In the genomic region with DNA sequence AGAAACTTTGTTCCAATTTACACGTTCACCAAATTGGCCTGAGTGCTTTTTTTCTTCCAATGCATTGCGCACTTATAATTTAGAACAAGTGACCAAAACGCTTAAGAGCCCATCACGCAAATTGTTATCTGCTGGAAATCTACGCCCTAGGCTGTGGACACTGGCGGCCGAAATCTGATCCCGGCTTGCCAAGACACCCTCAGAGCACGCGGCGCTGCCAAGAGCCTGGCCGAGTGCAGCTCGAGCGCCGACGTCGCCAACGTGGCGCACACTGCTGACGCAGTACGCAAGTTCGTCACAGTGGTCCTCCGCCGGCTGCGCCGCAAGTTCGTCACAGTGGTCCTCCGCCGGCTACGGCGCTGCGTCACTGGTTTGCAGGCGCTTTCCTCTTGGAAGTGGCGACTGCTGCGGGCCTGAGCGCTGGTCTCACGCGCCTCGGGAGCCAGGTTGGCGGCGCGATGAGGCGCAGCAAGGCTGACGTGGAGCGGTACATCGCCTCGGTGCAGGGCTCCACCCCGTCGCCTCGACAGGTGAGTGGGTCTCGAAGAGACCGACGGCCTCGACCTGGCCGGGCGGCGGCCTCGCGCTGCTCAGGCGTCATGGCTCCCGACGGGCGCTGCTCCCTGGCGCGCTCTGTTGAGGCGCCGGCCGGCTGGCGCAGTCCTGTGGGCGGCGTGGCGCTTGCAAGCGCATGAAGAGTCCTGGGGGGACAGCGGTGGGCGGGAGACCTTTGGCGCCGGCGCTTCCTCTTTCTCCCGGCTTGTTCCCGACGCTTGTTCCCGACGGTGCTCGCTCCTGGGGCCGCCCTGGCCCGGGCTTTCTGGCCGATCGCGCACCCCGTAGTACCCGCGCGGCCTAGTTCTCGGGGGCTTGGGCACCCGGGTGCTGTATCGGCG, we compare ENCODE assay signal across 1 cellular context.
TF ChIP-seq lines count a peak whose summit lies in the region.

A gene (plus strand): TSS at position 334 of the 896 bp plus-strand sequence. CDS start 125 bp downstream, at position 459.

TF ChIP-seq in K562, 482 proteins besides CTCF, POLR2A, EP300 and RAD21 (continued from another document and continues in another):
- TF ChIP-seq, protein P1, sequence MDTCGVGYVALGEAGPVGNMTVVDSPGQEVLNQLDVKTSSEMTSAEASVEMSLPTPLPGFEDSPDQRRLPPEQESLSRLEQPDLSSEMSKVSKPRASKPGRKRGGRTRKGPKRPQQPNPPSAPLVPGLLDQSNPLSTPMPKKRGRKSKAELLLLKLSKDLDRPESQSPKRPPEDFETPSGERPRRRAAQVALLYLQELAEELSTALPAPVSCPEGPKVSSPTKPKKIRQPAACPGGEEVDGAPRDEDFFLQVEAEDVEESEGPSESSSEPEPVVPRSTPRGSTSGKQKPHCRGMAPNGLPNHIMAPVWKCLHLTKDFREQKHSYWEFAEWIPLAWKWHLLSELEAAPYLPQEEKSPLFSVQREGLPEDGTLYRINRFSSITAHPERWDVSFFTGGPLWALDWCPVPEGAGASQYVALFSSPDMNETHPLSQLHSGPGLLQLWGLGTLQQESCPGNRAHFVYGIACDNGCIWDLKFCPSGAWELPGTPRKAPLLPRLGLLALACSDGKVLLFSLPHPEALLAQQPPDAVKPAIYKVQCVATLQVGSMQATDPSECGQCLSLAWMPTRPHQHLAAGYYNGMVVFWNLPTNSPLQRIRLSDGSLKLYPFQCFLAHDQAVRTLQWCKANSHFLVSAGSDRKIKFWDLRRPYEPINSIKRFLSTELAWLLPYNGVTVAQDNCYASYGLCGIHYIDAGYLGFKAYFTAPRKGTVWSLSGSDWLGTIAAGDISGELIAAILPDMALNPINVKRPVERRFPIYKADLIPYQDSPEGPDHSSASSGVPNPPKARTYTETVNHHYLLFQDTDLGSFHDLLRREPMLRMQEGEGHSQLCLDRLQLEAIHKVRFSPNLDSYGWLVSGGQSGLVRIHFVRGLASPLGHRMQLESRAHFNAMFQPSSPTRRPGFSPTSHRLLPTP (IDR thresholded peaks at IDR 0.05; ENCODE audit: borderline replicate concordance, extremely low read depth, insufficient read length): no peak
- TF ChIP-seq GATAD2B (IDR thresholded peaks at IDR 0.05; ENCODE audit: borderline replicate concordance) (no peak), PHF21A (IDR thresholded peaks at IDR 0.05; ENCODE audit: borderline replicate concordance, low read depth) (no peak), KDM5B (IDR thresholded peaks at IDR 0.05; ENCODE audit: insufficient replicate concordance, low read depth, low read length) (peak; percentile 94), TEAD4 (IDR thresholded peaks at IDR 0.05; ENCODE audit: low read length) (no peak; the same call in 1 of the 2 replicates), TEAD4 (CRISPR knock-in tag; IDR thresholded peaks at IDR 0.05; ENCODE audit: borderline replicate concordance) (peak; percentile 93), CXXC5 (CRISPR knock-in tag; IDR thresholded peaks at IDR 0.05) (peak; percentile 99), ZNF589 (CRISPR knock-in tag; IDR thresholded peaks at IDR 0.05; ENCODE audit: low read depth) (no peak), BRCA1 (IDR thresholded peaks at IDR 0.05) (no peak), BRCA1 (CRISPR knock-in tag; IDR thresholded peaks at IDR 0.05) (no peak), LEF1 (IDR thresholded peaks at IDR 0.05) (no peak), EZH2 (IDR thresholded peaks at IDR 0.05; ENCODE audit: borderline replicate concordance, low read depth, low read length) (no peak), TBL1XR1 (IDR thresholded peaks at IDR 0.05; ENCODE audit: low read length in 2 of 2) (peak in 1 of 2 experiments; percentile 98; a peak in 2 of 4 replicates), KLF10 (CRISPR knock-in tag; IDR thresholded peaks at IDR 0.05) (no peak), ZNF785 (CRISPR knock-in tag; IDR thresholded peaks at IDR 0.05) (no peak), SMARCC2 (IDR thresholded peaks at IDR 0.05; ENCODE audit: low read depth) (no peak), NELFE (IDR thresholded peaks at IDR 0.05; ENCODE audit: insufficient read depth, insufficient read length) (no peak), ZNF507 (tag; conservative IDR thresholded peaks at IDR 0.05) (no peak), ZNF778 (CRISPR knock-in tag; IDR thresholded peaks at IDR 0.05) (no peak), ZNF79 (CRISPR knock-in tag; IDR thresholded peaks at IDR 0.05; ENCODE audit: low read depth) (no peak), HDAC2 (IDR thresholded peaks at IDR 0.05) (0 out of 2 replicates have a peak, but pooled peaks have one; percentile 61), FOXK2 (conservative IDR thresholded peaks at IDR 0.05 in 1 of 2, IDR thresholded peaks at IDR 0.05 in 1 of 2; ENCODE audit: low read depth in 2 of 2) (peak; percentile 67 to 84), CEBPG (CRISPR knock-in tag; IDR thresholded peaks at IDR 0.05) (peak; percentile 46; the same call in 1 of the 2 replicates), CEBPG (tag; conservative IDR thresholded peaks at IDR 0.05 in 1 of 2, IDR thresholded peaks at IDR 0.05 in 1 of 2) (no peak), RFX1 (IDR thresholded peaks at IDR 0.05) (no peak), JUN (IDR thresholded peaks at IDR 0.05; ENCODE audit: borderline replicate concordance, low read depth, low read length) (peak; percentile 85), JUN (CRISPR knock-in tag; IDR thresholded peaks at IDR 0.05; ENCODE audit: borderline replicate concordance) (peak; percentile 84; the same call in 1 of the 2 replicates), NR4A1 (CRISPR knock-in tag; IDR thresholded peaks at IDR 0.05) (peak; percentile 77), NR4A1 (tag; IDR thresholded peaks at IDR 0.05) (peak; percentile 68; the same call in 1 of the 2 replicates), COPS2 (conservative IDR thresholded peaks at IDR 0.05) (no peak), ZNF444 (CRISPR knock-in tag; IDR thresholded peaks at IDR 0.05) (no peak), SAFB2 (IDR thresholded peaks at IDR 0.05; ENCODE audit: borderline replicate concordance, low read depth, low read length, severe bottlenecking) (no peak), CTBP1 (IDR thresholded peaks at IDR 0.05; ENCODE audit: borderline replicate concordance) (peak; percentile 91), TRIM28 (IDR thresholded peaks at IDR 0.05) (0 out of 2 replicates have a peak, but pooled peaks have one; percentile 32), MCM3 (IDR thresholded peaks at IDR 0.05) (no peak), ZNF354B (CRISPR knock-in tag; IDR thresholded peaks at IDR 0.05) (no peak), ZKSCAN1 (IDR thresholded peaks at IDR 0.05; ENCODE audit: low read depth, low read length) (peak; percentile 73; the same call in 1 of the 2 replicates), PTTG1 (tag; IDR thresholded peaks at IDR 0.05; ENCODE audit: low read depth) (no peak), ATF7 (IDR thresholded peaks at IDR 0.05) (peak; percentile 94), ADNP (tag; IDR thresholded peaks at IDR 0.05) (no peak), IFI16 (CRISPR knock-in tag; IDR thresholded peaks at IDR 0.05) (no peak), MTF1 (CRISPR knock-in tag; IDR thresholded peaks at IDR 0.05; ENCODE audit: borderline replicate concordance) (no peak), ILF3 (IDR thresholded peaks at IDR 0.05; ENCODE audit: borderline replicate concordance) (no peak; the same call in 1 of the 2 replicates), ZNF239 (CRISPR knock-in tag; IDR thresholded peaks at IDR 0.05) (no peak), ZNF316 (IDR thresholded peaks at IDR 0.05) (peak; percentile 32), PHF8 (IDR thresholded peaks at IDR 0.05; ENCODE audit: borderline replicate concordance, low read length) (peak; percentile 88), TEAD2 (tag; IDR thresholded peaks at IDR 0.05) (peak; percentile 23; the same call in 1 of the 2 replicates)
- TF ChIP-seq, protein P2, sequence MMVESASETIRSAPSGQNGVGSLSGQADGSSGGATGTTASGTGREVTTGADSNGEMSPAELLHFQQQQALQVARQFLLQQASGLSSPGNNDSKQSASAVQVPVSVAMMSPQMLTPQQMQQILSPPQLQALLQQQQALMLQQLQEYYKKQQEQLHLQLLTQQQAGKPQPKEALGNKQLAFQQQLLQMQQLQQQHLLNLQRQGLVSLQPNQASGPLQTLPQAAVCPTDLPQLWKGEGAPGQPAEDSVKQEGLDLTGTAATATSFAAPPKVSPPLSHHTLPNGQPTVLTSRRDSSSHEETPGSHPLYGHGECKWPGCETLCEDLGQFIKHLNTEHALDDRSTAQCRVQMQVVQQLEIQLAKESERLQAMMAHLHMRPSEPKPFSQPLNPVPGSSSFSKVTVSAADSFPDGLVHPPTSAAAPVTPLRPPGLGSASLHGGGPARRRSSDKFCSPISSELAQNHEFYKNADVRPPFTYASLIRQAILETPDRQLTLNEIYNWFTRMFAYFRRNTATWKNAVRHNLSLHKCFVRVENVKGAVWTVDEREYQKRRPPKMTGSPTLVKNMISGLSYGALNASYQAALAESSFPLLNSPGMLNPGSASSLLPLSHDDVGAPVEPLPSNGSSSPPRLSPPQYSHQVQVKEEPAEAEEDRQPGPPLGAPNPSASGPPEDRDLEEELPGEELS (CRISPR knock-in tag; IDR thresholded peaks at IDR 0.05; ENCODE audit: borderline replicate concordance): peak; percentile 93
- TF ChIP-seq, protein P3, sequence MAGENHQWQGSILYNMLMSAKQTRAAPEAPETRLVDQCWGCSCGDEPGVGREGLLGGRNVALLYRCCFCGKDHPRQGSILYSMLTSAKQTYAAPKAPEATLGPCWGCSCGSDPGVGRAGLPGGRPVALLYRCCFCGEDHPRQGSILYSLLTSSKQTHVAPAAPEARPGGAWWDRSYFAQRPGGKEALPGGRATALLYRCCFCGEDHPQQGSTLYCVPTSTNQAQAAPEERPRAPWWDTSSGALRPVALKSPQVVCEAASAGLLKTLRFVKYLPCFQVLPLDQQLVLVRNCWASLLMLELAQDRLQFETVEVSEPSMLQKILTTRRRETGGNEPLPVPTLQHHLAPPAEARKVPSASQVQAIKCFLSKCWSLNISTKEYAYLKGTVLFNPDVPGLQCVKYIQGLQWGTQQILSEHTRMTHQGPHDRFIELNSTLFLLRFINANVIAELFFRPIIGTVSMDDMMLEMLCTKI (IDR thresholded peaks at IDR 0.05; ENCODE audit: partially characterized antibody): no peak
- TF ChIP-seq, protein P4, sequence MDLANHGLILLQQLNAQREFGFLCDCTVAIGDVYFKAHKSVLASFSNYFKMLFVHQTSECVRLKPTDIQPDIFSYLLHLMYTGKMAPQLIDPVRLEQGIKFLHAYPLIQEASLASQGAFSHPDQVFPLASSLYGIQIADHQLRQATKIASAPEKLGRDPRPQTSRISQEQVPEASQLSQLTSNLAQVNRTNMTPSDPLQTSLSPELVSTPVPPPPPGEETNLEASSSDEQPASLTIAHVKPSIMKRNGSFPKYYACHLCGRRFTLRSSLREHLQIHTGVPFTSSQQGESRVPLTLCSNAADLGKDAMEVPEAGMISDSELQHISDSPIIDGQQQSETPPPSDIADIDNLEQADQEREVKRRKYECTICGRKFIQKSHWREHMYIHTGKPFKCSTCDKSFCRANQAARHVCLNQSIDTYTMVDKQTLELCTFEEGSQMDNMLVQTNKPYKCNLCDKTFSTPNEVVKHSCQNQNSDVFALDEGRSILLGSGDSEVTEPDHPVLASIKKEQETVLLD (IDR thresholded peaks at IDR 0.05): peak; percentile 100
- TF ChIP-seq, protein P5, sequence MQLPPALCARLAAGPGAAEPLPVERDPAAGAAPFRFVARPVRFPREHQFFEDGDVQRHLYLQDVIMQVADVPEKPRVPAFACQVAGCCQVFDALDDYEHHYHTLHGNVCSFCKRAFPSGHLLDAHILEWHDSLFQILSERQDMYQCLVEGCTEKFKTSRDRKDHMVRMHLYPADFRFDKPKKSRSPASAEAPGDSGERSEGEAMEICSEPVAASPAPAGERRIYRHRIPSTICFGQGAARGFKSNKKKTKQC (CRISPR knock-in tag; IDR thresholded peaks at IDR 0.05): peak; percentile 93
- TF ChIP-seq, protein P6, sequence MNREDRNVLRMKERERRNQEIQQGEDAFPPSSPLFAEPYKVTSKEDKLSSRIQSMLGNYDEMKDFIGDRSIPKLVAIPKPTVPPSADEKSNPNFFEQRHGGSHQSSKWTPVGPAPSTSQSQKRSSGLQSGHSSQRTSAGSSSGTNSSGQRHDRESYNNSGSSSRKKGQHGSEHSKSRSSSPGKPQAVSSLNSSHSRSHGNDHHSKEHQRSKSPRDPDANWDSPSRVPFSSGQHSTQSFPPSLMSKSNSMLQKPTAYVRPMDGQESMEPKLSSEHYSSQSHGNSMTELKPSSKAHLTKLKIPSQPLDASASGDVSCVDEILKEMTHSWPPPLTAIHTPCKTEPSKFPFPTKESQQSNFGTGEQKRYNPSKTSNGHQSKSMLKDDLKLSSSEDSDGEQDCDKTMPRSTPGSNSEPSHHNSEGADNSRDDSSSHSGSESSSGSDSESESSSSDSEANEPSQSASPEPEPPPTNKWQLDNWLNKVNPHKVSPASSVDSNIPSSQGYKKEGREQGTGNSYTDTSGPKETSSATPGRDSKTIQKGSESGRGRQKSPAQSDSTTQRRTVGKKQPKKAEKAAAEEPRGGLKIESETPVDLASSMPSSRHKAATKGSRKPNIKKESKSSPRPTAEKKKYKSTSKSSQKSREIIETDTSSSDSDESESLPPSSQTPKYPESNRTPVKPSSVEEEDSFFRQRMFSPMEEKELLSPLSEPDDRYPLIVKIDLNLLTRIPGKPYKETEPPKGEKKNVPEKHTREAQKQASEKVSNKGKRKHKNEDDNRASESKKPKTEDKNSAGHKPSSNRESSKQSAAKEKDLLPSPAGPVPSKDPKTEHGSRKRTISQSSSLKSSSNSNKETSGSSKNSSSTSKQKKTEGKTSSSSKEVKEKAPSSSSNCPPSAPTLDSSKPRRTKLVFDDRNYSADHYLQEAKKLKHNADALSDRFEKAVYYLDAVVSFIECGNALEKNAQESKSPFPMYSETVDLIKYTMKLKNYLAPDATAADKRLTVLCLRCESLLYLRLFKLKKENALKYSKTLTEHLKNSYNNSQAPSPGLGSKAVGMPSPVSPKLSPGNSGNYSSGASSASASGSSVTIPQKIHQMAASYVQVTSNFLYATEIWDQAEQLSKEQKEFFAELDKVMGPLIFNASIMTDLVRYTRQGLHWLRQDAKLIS (CRISPR knock-in tag; IDR thresholded peaks at IDR 0.05): peak; percentile 91
- TF ChIP-seq, protein P7, sequence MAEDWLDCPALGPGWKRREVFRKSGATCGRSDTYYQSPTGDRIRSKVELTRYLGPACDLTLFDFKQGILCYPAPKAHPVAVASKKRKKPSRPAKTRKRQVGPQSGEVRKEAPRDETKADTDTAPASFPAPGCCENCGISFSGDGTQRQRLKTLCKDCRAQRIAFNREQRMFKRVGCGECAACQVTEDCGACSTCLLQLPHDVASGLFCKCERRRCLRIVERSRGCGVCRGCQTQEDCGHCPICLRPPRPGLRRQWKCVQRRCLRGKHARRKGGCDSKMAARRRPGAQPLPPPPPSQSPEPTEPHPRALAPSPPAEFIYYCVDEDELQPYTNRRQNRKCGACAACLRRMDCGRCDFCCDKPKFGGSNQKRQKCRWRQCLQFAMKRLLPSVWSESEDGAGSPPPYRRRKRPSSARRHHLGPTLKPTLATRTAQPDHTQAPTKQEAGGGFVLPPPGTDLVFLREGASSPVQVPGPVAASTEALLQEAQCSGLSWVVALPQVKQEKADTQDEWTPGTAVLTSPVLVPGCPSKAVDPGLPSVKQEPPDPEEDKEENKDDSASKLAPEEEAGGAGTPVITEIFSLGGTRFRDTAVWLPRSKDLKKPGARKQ (CRISPR knock-in tag; IDR thresholded peaks at IDR 0.05): 0 out of 2 replicates have a peak, but pooled peaks have one; percentile 42
- TF ChIP-seq, protein P8, sequence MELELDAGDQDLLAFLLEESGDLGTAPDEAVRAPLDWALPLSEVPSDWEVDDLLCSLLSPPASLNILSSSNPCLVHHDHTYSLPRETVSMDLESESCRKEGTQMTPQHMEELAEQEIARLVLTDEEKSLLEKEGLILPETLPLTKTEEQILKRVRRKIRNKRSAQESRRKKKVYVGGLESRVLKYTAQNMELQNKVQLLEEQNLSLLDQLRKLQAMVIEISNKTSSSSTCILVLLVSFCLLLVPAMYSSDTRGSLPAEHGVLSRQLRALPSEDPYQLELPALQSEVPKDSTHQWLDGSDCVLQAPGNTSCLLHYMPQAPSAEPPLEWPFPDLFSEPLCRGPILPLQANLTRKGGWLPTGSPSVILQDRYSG (tag; conservative IDR thresholded peaks at IDR 0.05; ENCODE audit: low read depth): peak; percentile 88
